Comparison of ENCODE assay signal across 10 cellular contexts in genomic region chr11:63610604-63611394, GRCh38. TPM values are rescaled to one million over a fixed set of nuclear protein-coding genes. Genes with fewer than 3 reads are reported as not detected.
DNase-seq lines count a peak whose midpoint lies in the region; ATAC-seq and FAIRE-seq lines count a peak whose summit lies in the region.
"Had no signal": no experiment of that assay in that cellular context is flagged by ENCODE, and none has a peak within 500 bp of the region (broad histone marks: within the 10 kb centered on the region; RNA-seq: fewer than 3 reads in every experiment).

No MANE protein-coding gene starts in this region.

- 66 to 90% (median 80%) methylated on average over 14 of the region's 14 CpGs for WGBS in small intestine, 3 donors

- H3K4me1 ChIP-seq in HUES48 (ENCODE audit: control insufficient read depth, insufficient read depth, low read length) (peaks cover 44% of the 10 kb centered on the region), SJCRH30 (peaks cover 13% of the 10 kb centered on the region), small intestine (ENCODE audit: control insufficient read depth in 2 of 2, insufficient read depth in 1 of 2, low read depth in 1 of 2, low read length in 1 of 2) (peaks cover 5 to 11% of the 10 kb centered on the region in 2 donors)

- DNase-seq in SJCRH30: peak; percentile 7 to 50
- peak; percentile 43 to 46 for DNase-seq in hippocampal formation (lab: John Stamatoyannopoulos, UW)
- no peak for DNase-seq in small intestine
- no peak for DNase-seq in D341Med (ENCODE audit: low spot score)
- no peak for DNase-seq in activated effector memory CD4-positive, alpha-beta T cell treated with Interleukin-2 at 50 U/mL for 16 hours
- DNase-seq: activated naive CD8-positive, alpha-beta T cell treated with anti-CD3 and anti-CD28 coated beads, Interleukin-2, amount 10 ng/mL, durations not matched to agents 7 days and 5 days had no signal

- H3K36me3 ChIP-seq in HUES48 (ENCODE audit: control insufficient read depth, insufficient read depth, low read length) (no peaks in the 10 kb centered on the region), SJCRH30 (no peaks in the 10 kb centered on the region), small intestine (ENCODE audit: control insufficient read depth in 2 of 2, insufficient read depth in 2 of 2, low read length in 2 of 2) (no peaks in the 10 kb centered on the region)

- ATAC-seq in GM18870 (IDR thresholded peaks at IDR 0.05; ENCODE audit: unreplicated experiment) (no peak), esophagus mucosa (no peak)

- H3K27ac ChIP-seq in HUES48 (ENCODE audit: low read depth, low read length) (peak overlapping the region; percentile 67), SJCRH30 (no peak overlapping the region), small intestine (ENCODE audit: low read depth in 1 of 2, low read length in 1 of 2) (peak overlapping the region; percentile 13 to 73)

- no peak overlapping the region for H3K9ac ChIP-seq in HUES48 (ENCODE audit: low read depth, low read length)

- no peaks in the 10 kb centered on the region for H3K9me3 ChIP-seq in HUES48 (ENCODE audit: control insufficient read depth, insufficient read depth, low read length)
- H3K9me3 ChIP-seq in SJCRH30 (replicated peaks): no peaks in the 10 kb centered on the region
- no peaks in the 10 kb centered on the region for H3K9me3 ChIP-seq in small intestine (ENCODE audit: control insufficient read depth, low read depth)

- H3K27me3 ChIP-seq in HUES48 (ENCODE audit: control insufficient read depth, insufficient read depth, low read length) (no peaks in the 10 kb centered on the region; the same call in 1 of the 2 replicates), SJCRH30 (no peaks in the 10 kb centered on the region), small intestine (ENCODE audit: control insufficient read depth in 2 of 2, insufficient read depth in 2 of 2, low read length in 2 of 2) (no peaks in the 10 kb centered on the region)

- H3K4me3 ChIP-seq in HUES48 (ENCODE audit: low read depth, low read length) (peak overlapping the region; percentile 8), SJCRH30 (peak overlapping the region; percentile 15; the same call in 1 of the 2 replicates), small intestine (ENCODE audit: low read depth in 1 of 2, low read length in 2 of 2) (no peak overlapping the region)
- H3K4me3 ChIP-seq: lung had no signal

- FAIRE-seq in small intestine (lab: Jason Lieb, UNC): no peak

RNA-seq across cellular contexts. Expression of gene PLAAT3, which starts 3.4 kb away (rescaled TPM):
- 7.7 and 10.0 TPM in 2 replicates for total RNA-seq in SJCRH30 (2014; rRNA removed; shearing (Covaris generic))
- polyA plus RNA-seq in small intestine: 10 to 100 TPM; 17.9 to 55.7 (median 43.0) TPM
- 3.2 TPM for total RNA-seq in esophagus mucosa

RNA-seq across cellular contexts. Expression of gene PLAAT2, which starts 47.6 kb away (rescaled TPM):
- total RNA-seq in SJCRH30 (2014; rRNA removed; shearing (Covaris generic)): not detected in 2 replicates
- 100 to 1,000 TPM in 2 of 3 donors, 10 to 100 TPM in 1; 35.6 to 447 (median 141) TPM for polyA plus RNA-seq in small intestine
- 0.84 TPM for total RNA-seq in esophagus mucosa

Comparison
In these comparisons a context has a peak if more than half of its experiments do, and no peak if none do; other contexts are left out.
1. H3K4me3 ChIP-seq: peak in HUES48 (single experiment) and SJCRH30 (single experiment); none in small intestine (0 of 2).
2. DNase-seq: peak in SJCRH30 (2 of 2) and hippocampal formation (2 of 2); none in small intestine (single experiment), D341Med (single experiment) and activated effector memory CD4-positive, alpha-beta T cell treated with Interleukin-2 at 50 U/mL for 16 hours (single experiment).